ENCODE assay signal across 1 cellular context in genomic region chr17:79830303-79830702, GRCh38.
TF ChIP-seq lines count a peak whose summit lies in the region.

No MANE protein-coding gene starts in this region.

TF ChIP-seq in HEK293, 187 proteins besides CTCF, POLR2A, EP300 and RAD21:
- TF ChIP-seq ZNF830 (tag by site-specific recombination; IDR thresholded peaks at IDR 0.05; ENCODE audit: low read depth) (no peak), ZNF132 (tag by site-specific recombination; IDR thresholded peaks at IDR 0.05; ENCODE audit: borderline replicate concordance) (no peak), ZNF140 (tag by site-specific recombination; IDR thresholded peaks at IDR 0.05) (no peak), ZNF473 (tag by site-specific recombination; IDR thresholded peaks at IDR 0.05) (no peak), ZNF16 (tag by site-specific recombination; IDR thresholded peaks at IDR 0.05; ENCODE audit: low read depth) (no peak), ZNF121 (tag by site-specific recombination; IDR thresholded peaks at IDR 0.05) (no peak), ZNF394 (tag by site-specific recombination; IDR thresholded peaks at IDR 0.05; ENCODE audit: borderline replicate concordance) (no peak), KLF1 (tag by site-specific recombination; IDR thresholded peaks at IDR 0.05) (peak; percentile 25; the same call in 1 of the 2 replicates), ZNF138 (tag by site-specific recombination; IDR thresholded peaks at IDR 0.05; ENCODE audit: borderline replicate concordance) (no peak), ZNF335 (tag by site-specific recombination; conservative IDR thresholded peaks at IDR 0.05) (no peak), ZNF585B (tag by site-specific recombination; IDR thresholded peaks at IDR 0.05) (no peak), GLIS1 (tag by site-specific recombination; IDR thresholded peaks at IDR 0.05) (no peak), ZNF292 (tag by site-specific recombination; IDR thresholded peaks at IDR 0.05; ENCODE audit: borderline replicate concordance, low read depth) (no peak), ZBTB8A (tag by site-specific recombination; IDR thresholded peaks at IDR 0.05) (0 out of 2 replicates have a peak, but pooled peaks have one; percentile 13), ZNF558 (tag by site-specific recombination; IDR thresholded peaks at IDR 0.05) (peak; percentile 57; the same call in 1 of the 2 replicates), ZNF354C (tag by site-specific recombination; IDR thresholded peaks at IDR 0.05; ENCODE audit: borderline replicate concordance, low read depth) (no peak), ZXDB (tag by site-specific recombination; IDR thresholded peaks at IDR 0.05) (no peak)
- TF ChIP-seq, protein P1, sequence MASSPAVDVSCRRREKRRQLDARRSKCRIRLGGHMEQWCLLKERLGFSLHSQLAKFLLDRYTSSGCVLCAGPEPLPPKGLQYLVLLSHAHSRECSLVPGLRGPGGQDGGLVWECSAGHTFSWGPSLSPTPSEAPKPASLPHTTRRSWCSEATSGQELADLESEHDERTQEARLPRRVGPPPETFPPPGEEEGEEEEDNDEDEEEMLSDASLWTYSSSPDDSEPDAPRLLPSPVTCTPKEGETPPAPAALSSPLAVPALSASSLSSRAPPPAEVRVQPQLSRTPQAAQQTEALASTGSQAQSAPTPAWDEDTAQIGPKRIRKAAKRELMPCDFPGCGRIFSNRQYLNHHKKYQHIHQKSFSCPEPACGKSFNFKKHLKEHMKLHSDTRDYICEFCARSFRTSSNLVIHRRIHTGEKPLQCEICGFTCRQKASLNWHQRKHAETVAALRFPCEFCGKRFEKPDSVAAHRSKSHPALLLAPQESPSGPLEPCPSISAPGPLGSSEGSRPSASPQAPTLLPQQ (tag by site-specific recombination; IDR thresholded peaks at IDR 0.05), result no peak
